10 cellular contexts compared by ENCODE assay signal in genomic region chr4:154399259-154399974, GRCh38.
DNase-seq lines count a peak whose midpoint lies in the region; ATAC-seq, FAIRE-seq and TF ChIP-seq lines count a peak whose summit lies in the region.
"Had no signal": no experiment of that assay in that cellular context is flagged by ENCODE, and none has a peak within 500 bp of the region (broad histone marks: within the 10 kb centered on the region; RNA-seq: fewer than 3 reads in every experiment).

No MANE protein-coding gene starts in this region.

- intact Hi-C loops in heart right ventricle (cut with DNase I): loop anchor here in 3 of 10 donors (5.0 kb wide), 1 partner anchor 108 kb away; no protein-coding TSS in a partner anchor
- intact Hi-C loops in left cardiac atrium (cut with DNase I): no loop called here
- intact Hi-C loops in right lobe of liver (cut with DNase I): loop anchor here in 1 of 2 donors (10.0 kb wide), 1 partner anchor 105 kb away; no protein-coding TSS in a partner anchor

- peaks cover 0 to 13% (median 0%) of the 10 kb centered on the region in 11 donors for H3K9me3 ChIP-seq in heart right ventricle
- no peaks in the 10 kb centered on the region for H3K9me3 ChIP-seq in right lobe of liver
- H3K9me3 ChIP-seq: neutrophil had no signal

- no peak for FAIRE-seq in urothelium cell line (lab: Jason Lieb, UNC)

- TF ChIP-seq CTCF in heart right ventricle (IDR thresholded peaks at IDR 0.05) (peak in 7 of 9 donors; percentile 18 to 53 (median 45)), astrocyte of the cerebellum (IDR thresholded peaks at IDR 0.05; ENCODE audit: low read depth, low read length, missing control alignments) (peak; percentile 38), right lobe of liver (IDR thresholded peaks at IDR 0.05) (peak; percentile 51 to 63 (median 58))

- in situ Hi-C loops in astrocyte of the cerebellum (cut with HindIII; ENCODE audit: low sequenced_read_pairs): no loop called here

- 67 to 72% methylated on average over 10 of the region's 10 CpGs for WGBS in heart right ventricle, 2 donors
- 41% methylated on average over 10 of the region's 10 CpGs for WGBS in right lobe of liver (ENCODE audit: insufficient coverage, low coverage, low lambda C conversion rate, missing lambda C conversion rate)

- DNase-seq in heart right ventricle (no peak), left cardiac atrium (no peak), astrocyte of the cerebellum (ENCODE audit: low read depth) (peak; percentile 18), right lobe of liver (no peak), urothelium cell line (ENCODE audit: low spot score) (peak; percentile 42)
- DNase-seq in activated naive CD4-positive, alpha-beta T cell (lab: John Stamatoyannopoulos, UW): no peak
- DNase-seq: GF-D8 had no signal

- H3K4me1 ChIP-seq in heart right ventricle (no peaks in the 10 kb centered on the region), right lobe of liver (no peaks in the 10 kb centered on the region)

- no peak overlapping the region for H3K27ac ChIP-seq in heart right ventricle
- H3K27ac ChIP-seq in right lobe of liver: no peak overlapping the region
- H3K27ac ChIP-seq: neutrophil had no signal

- ATAC-seq in heart right ventricle (peak in 2 of 8 donors; percentile 33 to 34), left cardiac atrium (no peak), right lobe of liver (peak; percentile 80 to 98 (median 90)), GM21423 (IDR thresholded peaks at IDR 0.05; ENCODE audit: unreplicated experiment) (no peak), GM21619 (IDR thresholded peaks at IDR 0.05; ENCODE audit: unreplicated experiment) (no peak)

- H3K4me3 ChIP-seq in heart right ventricle (peak overlapping the region in 3 of 10 donors; percentile 18 to 26 (median 24)), astrocyte of the cerebellum (ENCODE audit: low read depth, low read length) (no peak overlapping the region), right lobe of liver (peak overlapping the region in 1 of 3 donors; percentile 19)

- TF ChIP-seq POLR2A in right lobe of liver (IDR thresholded peaks at IDR 0.05): no peak

- H3K36me3 ChIP-seq in heart right ventricle: no peaks in the 10 kb centered on the region
- no peaks in the 10 kb centered on the region for H3K36me3 ChIP-seq in right lobe of liver
- H3K36me3 ChIP-seq: neutrophil had no signal

- H3K27me3 ChIP-seq in heart right ventricle: peaks cover 0 to 8% (median 0%) of the 10 kb centered on the region in 7 donors
- H3K27me3 ChIP-seq in right lobe of liver: no peaks in the 10 kb centered on the region
- H3K27me3 ChIP-seq: neutrophil had no signal

Comparison
In these comparisons a context has a peak if more than half of its experiments do, and no peak if none do; other contexts are left out.
1. ATAC-seq: peak in right lobe of liver (4 of 4); none in left cardiac atrium (0 of 2), GM21423 (single experiment) and GM21619 (single experiment).
2. DNase-seq: peak in astrocyte of the cerebellum (single experiment) and urothelium cell line (single experiment); none in heart right ventricle (0 of 2), left cardiac atrium (single experiment), right lobe of liver (0 of 3) and activated naive CD4-positive, alpha-beta T cell (0 of 4).
3. Peak in every context shown above with its lines, with median percentiles within 50 percentile points of each other: CTCF ChIP-seq.